ENCODE assay signal across 1 cellular context in genomic region chrX:110395877-110396276, GRCh38.
TF ChIP-seq lines count a peak whose summit lies in the region.

No MANE protein-coding gene starts in this region.

TF ChIP-seq in IMR-90, 13 proteins besides CTCF, POLR2A, EP300 and RAD21:
- no peak for TF ChIP-seq MAFK (IDR thresholded peaks at IDR 0.05; ENCODE audit: low read depth, low read length)
- TF ChIP-seq USF2 (IDR thresholded peaks at IDR 0.05; ENCODE audit: low read depth, low read length): no peak
